25 cellular contexts compared by ENCODE assay signal in the genomic region with DNA sequence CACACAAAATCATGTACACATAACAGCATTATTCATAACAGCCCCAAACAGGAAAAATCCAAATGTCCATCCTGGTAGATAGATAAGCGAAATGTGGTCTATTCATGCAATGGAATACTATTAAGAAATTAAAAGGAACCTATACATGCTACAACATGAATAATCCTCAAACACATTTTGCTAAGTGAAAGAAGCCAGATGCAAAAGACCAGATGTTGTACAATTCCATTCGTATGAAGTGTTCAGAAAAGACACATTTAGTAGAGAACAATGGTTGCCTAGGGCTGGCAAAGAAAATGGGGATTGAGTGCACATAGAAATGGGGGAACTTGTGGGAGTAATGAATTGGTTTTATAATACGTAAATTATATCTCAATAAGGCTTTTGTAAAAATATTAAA.
A peak's percentile ranks its signal among the peaks of the same experiment; 100 is the strongest.
DNase-seq lines count a peak whose midpoint lies in the region; ATAC-seq, FAIRE-seq and TF ChIP-seq lines count a peak whose summit lies in the region.
"Had no signal": no experiment of that assay in that cellular context is flagged by ENCODE, and none has a peak within 500 bp of the region (broad histone marks: within the 10 kb centered on the region; RNA-seq: fewer than 3 reads in every experiment).

No MANE protein-coding gene starts in this region.

- FAIRE-seq in bronchial epithelial cell (lab: Jason Lieb, UNC), result no peak
- FAIRE-seq: A204.1, GM12878, GM12892, GM18507 had no signal

- DNase-seq in bronchial epithelial cell (ENCODE audit: low read depth), result peak; percentile 45
- peak; percentile 44 for DNase-seq in epithelial cell of esophagus (ENCODE audit: low read depth)
- peak; percentile 62 to 83 for DNase-seq in foreskin keratinocyte
- DNase-seq in stimulated activated CD4-positive, alpha-beta T cell treated with anti-CD3 and anti-CD28 coated beads, Interleukin-2, amount 100 ng/mL, for 24 hours, result no peak
- no peak for DNase-seq in activated CD4-positive, alpha-beta T cell treated with anti-CD3 and anti-CD28 coated beads, Interleukin-2, amount 50 U/mL, for 1 hour
- DNase-seq: 8988T; ACHN; BE2C; C1 segment of cervical spinal cord; CD4-positive, alpha-beta memory T cell; CD4-positive, CD25-positive, alpha-beta regulatory T cell; CD8-positive, alpha-beta memory T cell; COR-L47; DMS 273 treated with DMSO at 0.1 percent for 48 hours; DMS153; DMS53; DMS79; DND-41; EL; GDM1 had no signal

- peaks cover 19% of the 10 kb centered on the region for H3K4me1 ChIP-seq in foreskin keratinocyte
- H3K4me1 ChIP-seq: BE2C had no signal

- no peaks in the 10 kb centered on the region for H3K27me3 ChIP-seq in bronchial epithelial cell (ENCODE audit: control insufficient read depth, insufficient read depth, low read length)
- no peaks in the 10 kb centered on the region for H3K27me3 ChIP-seq in foreskin keratinocyte
- H3K27me3 ChIP-seq: BE2C, BLaER1 had no signal

- no peaks in the 10 kb centered on the region for H3K36me3 ChIP-seq in bronchial epithelial cell (ENCODE audit: control insufficient read depth, insufficient read depth, low read length)
- H3K36me3 ChIP-seq: BE2C, BLaER1 had no signal

- no peak overlapping the region for H3K27ac ChIP-seq in foreskin keratinocyte
- H3K27ac ChIP-seq: BLaER1 had no signal

- no peak overlapping the region for H3K4me3 ChIP-seq in bronchial epithelial cell (ENCODE audit: low read depth, low read length)
- H3K4me3 ChIP-seq in epithelial cell of esophagus (ENCODE audit: low read length), result no peak overlapping the region
- H3K4me3 ChIP-seq: BLaER1, GM12878 had no signal

- peak; percentile 71 for ATAC-seq in foreskin keratinocyte
- ATAC-seq: GM12878 had no signal

- TF ChIP-seq CTCF in bronchial epithelial cell (IDR thresholded peaks at IDR 0.05; ENCODE audit: insufficient read depth, low read length, severe bottlenecking), result no peak
- no peak for TF ChIP-seq CTCF in epithelial cell of esophagus (IDR thresholded peaks at IDR 0.05; ENCODE audit: insufficient read depth, low read depth, low read length, missing control alignments)
- TF ChIP-seq CTCF in foreskin keratinocyte (conservative IDR thresholded peaks at IDR 0.05), result no peak

Comparison
In these comparisons a context has a peak if more than half of its experiments do, and no peak if none do; other contexts are left out.
1. DNase-seq: peak in bronchial epithelial cell (single experiment), epithelial cell of esophagus (single experiment) and foreskin keratinocyte (2 of 2); none in stimulated activated CD4-positive, alpha-beta T cell treated with anti-CD3 and anti-CD28 coated beads, Interleukin-2, amount 100 ng/mL, for 24 hours (0 of 2) and activated CD4-positive, alpha-beta T cell treated with anti-CD3 and anti-CD28 coated beads, Interleukin-2, amount 50 U/mL, for 1 hour (single experiment).